ENCODE assay signal across 17 cellular contexts in genomic region chr16:76176616-76177015, GRCh38.
"Had no signal": no experiment of that assay in that cellular context is flagged by ENCODE, and none has a peak within 500 bp of the region (broad histone marks: within the 10 kb centered on the region; RNA-seq: fewer than 3 reads in every experiment).

No MANE protein-coding gene starts in this region.

- H3K9me3 ChIP-seq: sigmoid colon, testis, upper lobe of right lung, vagina had no signal

- H3K27me3 ChIP-seq: hepatocyte, right atrium auricular region, sigmoid colon, testis, tibial nerve, upper lobe of right lung, vagina had no signal

- ATAC-seq: stimulated activated naive CD8-positive, alpha-beta T cell treated with anti-CD3 and anti-CD28 coated beads, Interleukin-15, amount 100 ng/mL, for 72 hours; upper lobe of right lung had no signal

- H3K79me2 ChIP-seq: hepatocyte had no signal

- H3K4me1 ChIP-seq: right atrium auricular region, sigmoid colon, testis, tibial nerve, upper lobe of right lung, vagina had no signal

- H2AFZ ChIP-seq: hepatocyte had no signal

- H3K27ac ChIP-seq: hepatocyte, right atrium auricular region, sigmoid colon, skin epidermis, testis, tibial nerve, upper lobe of right lung, vagina had no signal

- H3K4me2 ChIP-seq: hepatocyte had no signal

- DNase-seq: effector CD8-positive, alpha-beta T cell; foreskin melanocyte; head of caudate nucleus; mesendoderm; naive B cell; sigmoid colon; stimulated activated CD4-positive, alpha-beta T cell treated with anti-CD3 and anti-CD28 coated beads, Interleukin-2, amount 100 ng/mL, for 24 hours; stimulated activated CD4-positive, alpha-beta T cell treated with anti-CD3 and anti-CD28 coated beads, Interleukin-4, amount 100 ng/mL, for 4 hours; stimulated activated naive B cell treated with anti-CD40 and anti-IgM and Interleukin-4, amounts not matched to agents 10 μg/mL and 1 μg/mL and 100 μg/mL, for 72 hours; stimulated activated naive CD8-positive, alpha-beta T cell treated with anti-CD3 and anti-CD28 coated beads, Interleukin-15, amount 100 ng/mL, for 72 hours; testis; upper lobe of right lung had no signal

- H3K36me3 ChIP-seq: right atrium auricular region, sigmoid colon, tibial nerve, upper lobe of right lung, vagina had no signal

- H3K4me3 ChIP-seq: hepatocyte, right atrium auricular region, sigmoid colon, skin epidermis, testis, tibial nerve, upper lobe of right lung, vagina had no signal
